Comparison of ENCODE assay signal across 22 cellular contexts in genomic region chr9:97660345-97660744, GRCh38. TPM values are rescaled to one million over a fixed set of nuclear protein-coding genes. Genes with fewer than 3 reads are reported as not detected.
DNase-seq lines count a peak whose midpoint lies in the region; ATAC-seq and TF ChIP-seq lines count a peak whose summit lies in the region.
"Had no signal": no experiment of that assay in that cellular context is flagged by ENCODE, and none has a peak within 500 bp of the region (broad histone marks: within the 10 kb centered on the region; RNA-seq: fewer than 3 reads in every experiment).

No MANE protein-coding gene starts in this region.

- peak overlapping the region; percentile 31 for H3K27ac Mint-ChIP-seq in activated naive CD8-positive, alpha-beta T cell
- H3K27ac Mint-ChIP-seq in activated naive CD8-positive, alpha-beta T cell treated with anti-CD3 and anti-CD28 coated beads, Interleukin-2, amount 50 U/mL, for 24 hours = no peak overlapping the region
- peak overlapping the region; percentile 60 for H3K27ac Mint-ChIP-seq in dendritic cell treated with granulocyte-macrophage colony-stimulating factor and Interleukin-4, amounts not matched to agents 40 ng/mL and 50 ng/mL, for 4 days

- no peak for TF ChIP-seq CTCF in sigmoid colon (IDR thresholded peaks at IDR 0.05)

- H3K27ac ChIP-seq in subcutaneous abdominal adipose tissue (ENCODE audit: low read depth, low read length) = peak overlapping the region; percentile 25
- H3K27ac ChIP-seq in sigmoid colon = no peak overlapping the region
- H3K27ac ChIP-seq: colonic mucosa, parathyroid adenoma, upper lobe of left lung had no signal

- no peak for TF ChIP-seq EP300 in sigmoid colon (IDR thresholded peaks at IDR 0.05)

- intact Hi-C loops in dendritic cell treated with granulocyte-macrophage colony-stimulating factor and Interleukin-4, amounts not matched to agents 40 ng/mL and 50 ng/mL, for 4 days (cut with micrococcal nuclease) = no loop called here
- intact Hi-C loops in sigmoid colon (cut with DNase I) = no loop called here

- 74 to 82% methylated on average over 5 of the region's 5 CpGs for WGBS in sigmoid colon, 2 donors

- H3K4me3 ChIP-seq in subcutaneous abdominal adipose tissue (ENCODE audit: low read depth in 1 of 5, low read length in 5 of 5) (no peak overlapping the region), sigmoid colon (no peak overlapping the region)
- H3K4me3 ChIP-seq: colonic mucosa, upper lobe of left lung had no signal

- peaks cover 71 to 85% (median 72%) of the 10 kb centered on the region in 5 donors for H3K36me3 ChIP-seq in subcutaneous abdominal adipose tissue (ENCODE audit: control insufficient read depth in 5 of 5, insufficient read depth in 5 of 5, low read length in 5 of 5)
- peaks cover 15 to 96% (median 51%) of the 10 kb centered on the region in 4 donors for H3K36me3 ChIP-seq in sigmoid colon

- no peaks in the 10 kb centered on the region for H3K9me3 ChIP-seq in subcutaneous abdominal adipose tissue (ENCODE audit: control insufficient read depth in 5 of 5, low read length in 5 of 5)
- no peaks in the 10 kb centered on the region for H3K9me3 ChIP-seq in sigmoid colon
- H3K9me3 ChIP-seq: colonic mucosa, upper lobe of left lung had no signal

- H3K4me3 Mint-ChIP-seq in activated naive CD8-positive, alpha-beta T cell = no peak overlapping the region
- no peak overlapping the region for H3K4me3 Mint-ChIP-seq in activated naive CD8-positive, alpha-beta T cell treated with anti-CD3 and anti-CD28 coated beads, Interleukin-2, amount 50 U/mL, for 24 hours
- no peak overlapping the region for H3K4me3 Mint-ChIP-seq in dendritic cell treated with granulocyte-macrophage colony-stimulating factor and Interleukin-4, amounts not matched to agents 40 ng/mL and 50 ng/mL, for 4 days
- H3K4me3 Mint-ChIP-seq: activated naive CD4-positive, alpha-beta T cell treated with anti-CD3 and anti-CD28 coated beads, Interleukin-2, amount 50 U/mL, for 24 hours; activated T-cell treated with anti-CD3 and anti-CD28 coated beads, Interleukin-2, amount 50 U/mL, for 4 hours; brain; CD4-positive, alpha-beta memory T cell had no signal

- H3K27me3 ChIP-seq in subcutaneous abdominal adipose tissue (ENCODE audit: control insufficient read depth in 5 of 5, insufficient read depth in 4 of 5, low read length in 5 of 5) (no peaks in the 10 kb centered on the region), sigmoid colon (no peaks in the 10 kb centered on the region)
- H3K27me3 ChIP-seq: colonic mucosa, upper lobe of left lung had no signal

- peak overlapping the region in 1 of 5 donors; percentile 16 for H3K9ac ChIP-seq in subcutaneous abdominal adipose tissue (ENCODE audit: low read length in 5 of 5)
- H3K9ac ChIP-seq: parathyroid adenoma had no signal

- H3K9me3 Mint-ChIP-seq in activated naive CD8-positive, alpha-beta T cell (ENCODE audit: low read depth) = no peaks in the 10 kb centered on the region
- H3K9me3 Mint-ChIP-seq in activated naive CD8-positive, alpha-beta T cell treated with anti-CD3 and anti-CD28 coated beads, Interleukin-2, amount 50 U/mL, for 24 hours = no peaks in the 10 kb centered on the region
- H3K9me3 Mint-ChIP-seq in dendritic cell treated with granulocyte-macrophage colony-stimulating factor and Interleukin-4, amounts not matched to agents 40 ng/mL and 50 ng/mL, for 4 days = no peaks in the 10 kb centered on the region
- H3K9me3 Mint-ChIP-seq: activated naive CD4-positive, alpha-beta T cell treated with anti-CD3 and anti-CD28 coated beads, Interleukin-2, amount 50 U/mL, for 24 hours; activated T-cell treated with anti-CD3 and anti-CD28 coated beads, Interleukin-2, amount 50 U/mL, for 4 hours; brain; CD4-positive, alpha-beta memory T cell had no signal

- H3K4me1 Mint-ChIP-seq in activated naive CD8-positive, alpha-beta T cell (ENCODE audit: low read depth) = peaks cover 11% of the 10 kb centered on the region
- H3K4me1 Mint-ChIP-seq in activated naive CD8-positive, alpha-beta T cell treated with anti-CD3 and anti-CD28 coated beads, Interleukin-2, amount 50 U/mL, for 24 hours = peaks cover 11% of the 10 kb centered on the region
- peaks cover 22% of the 10 kb centered on the region for H3K4me1 Mint-ChIP-seq in dendritic cell treated with granulocyte-macrophage colony-stimulating factor and Interleukin-4, amounts not matched to agents 40 ng/mL and 50 ng/mL, for 4 days (ENCODE audit: low read depth)
- H3K4me1 Mint-ChIP-seq: brain had no signal

- no peak for ATAC-seq in activated naive CD8-positive, alpha-beta T cell treated with anti-CD3 and anti-CD28 coated beads, Interleukin-2, amount 50 U/mL, for 24 hours
- no peak for ATAC-seq in HG03571 (IDR thresholded peaks at IDR 0.05; ENCODE audit: unreplicated experiment)
- ATAC-seq: activated T-cell treated with anti-CD3 and anti-CD28 coated beads, Interleukin-2, amount 50 U/mL, for 4 hours had no signal

- H3K27me3 Mint-ChIP-seq in activated naive CD8-positive, alpha-beta T cell = no peaks in the 10 kb centered on the region
- no peaks in the 10 kb centered on the region for H3K27me3 Mint-ChIP-seq in activated naive CD8-positive, alpha-beta T cell treated with anti-CD3 and anti-CD28 coated beads, Interleukin-2, amount 50 U/mL, for 24 hours
- no peaks in the 10 kb centered on the region for H3K27me3 Mint-ChIP-seq in dendritic cell treated with granulocyte-macrophage colony-stimulating factor and Interleukin-4, amounts not matched to agents 40 ng/mL and 50 ng/mL, for 4 days
- H3K27me3 Mint-ChIP-seq: activated naive CD4-positive, alpha-beta T cell treated with anti-CD3 and anti-CD28 coated beads, Interleukin-2, amount 50 U/mL, for 24 hours; brain; CD4-positive, alpha-beta memory T cell had no signal

- no peak for DNase-seq in activated naive CD8-positive, alpha-beta T cell treated with anti-CD3 and anti-CD28 coated beads, Interleukin-2, amount 50 U/mL, for 24 hours
- peak; percentile 61 for DNase-seq in MV-4-11 (lab: John Stamatoyannopoulos, UW)
- no peak for DNase-seq in inferior parietal cortex (ENCODE audit: extremely low spot score)
- no peak for DNase-seq in sigmoid colon
- DNase-seq: activated CD4-positive, alpha-beta T cell treated with anti-CD3 and anti-CD28 coated beads, Interleukin-2, amount 50 U/mL, for 4 hours; activated T-cell treated with anti-CD3 and anti-CD28 coated beads, Interleukin-2, amount 50 U/mL, for 4 hours; CD4-positive, alpha-beta memory T cell; colonic mucosa; Karpas-422; mammary epithelial cell; NCI-H2107; NCI-H510A treated with DMSO at 0.1 percent for 48 hours; SHP77; stimulated activated CD4-positive, alpha-beta T cell treated with anti-CD3 and anti-CD28 coated beads, Interleukin-1b, Interleukin-23, amount 100 ng/mL, for 48 hours; upper lobe of left lung had no signal

- TF ChIP-seq POLR2A in sigmoid colon (IDR thresholded peaks at IDR 0.05) = no peak

- peaks cover 0 to 3% (median 0%) of the 10 kb centered on the region in 5 donors for H3K4me1 ChIP-seq in subcutaneous abdominal adipose tissue (ENCODE audit: control insufficient read depth in 5 of 5, insufficient read depth in 5 of 5, low read length in 5 of 5)
- H3K4me1 ChIP-seq in sigmoid colon = no peaks in the 10 kb centered on the region
- H3K4me1 ChIP-seq: colonic mucosa, parathyroid adenoma, upper lobe of left lung had no signal

- H3K36me3 Mint-ChIP-seq in activated naive CD8-positive, alpha-beta T cell = peaks cover 25% of the 10 kb centered on the region
- H3K36me3 Mint-ChIP-seq in activated naive CD8-positive, alpha-beta T cell treated with anti-CD3 and anti-CD28 coated beads, Interleukin-2, amount 50 U/mL, for 24 hours (ENCODE audit: low read depth) = peaks cover 80% of the 10 kb centered on the region
- peaks cover 87% of the 10 kb centered on the region for H3K36me3 Mint-ChIP-seq in dendritic cell treated with granulocyte-macrophage colony-stimulating factor and Interleukin-4, amounts not matched to agents 40 ng/mL and 50 ng/mL, for 4 days (ENCODE audit: low read depth)

RNA-seq across cellular contexts. Expression of gene NCBP1, which starts 26.7 kb away (rescaled TPM):
- total RNA-seq in sigmoid colon = 10 to 100 TPM; 13.9 to 20.2 (median 18.7) TPM
- 10 to 100 TPM in 2 of 3 donors, 1 to 10 TPM in 1; 7.8 to 15.9 (median 12.5) TPM for polyA plus RNA-seq in sigmoid colon

RNA-seq across cellular contexts. Expression of gene TSTD2, which starts 27.2 kb away (rescaled TPM):
- total RNA-seq in sigmoid colon = 10 to 100 TPM; 15.5 to 31.2 (median 24.9) TPM
- 10 to 100 TPM in 1 of 3 donors, 1 to 10 TPM in 2; 8.4 to 12.5 (median 10.0) TPM for polyA plus RNA-seq in sigmoid colon

RNA-seq across cellular contexts. Expression of gene XPA, which starts 36.8 kb away (rescaled TPM):
- 10 to 100 TPM; 21.7 to 33.2 (median 31.2) TPM for total RNA-seq in sigmoid colon
- 10 to 100 TPM in 2 of 3 donors, 1 to 10 TPM in 1; 8.8 to 16.2 (median 12.5) TPM for polyA plus RNA-seq in sigmoid colon
